ENCODE assay signal across 22 cellular contexts in the genomic region with DNA sequence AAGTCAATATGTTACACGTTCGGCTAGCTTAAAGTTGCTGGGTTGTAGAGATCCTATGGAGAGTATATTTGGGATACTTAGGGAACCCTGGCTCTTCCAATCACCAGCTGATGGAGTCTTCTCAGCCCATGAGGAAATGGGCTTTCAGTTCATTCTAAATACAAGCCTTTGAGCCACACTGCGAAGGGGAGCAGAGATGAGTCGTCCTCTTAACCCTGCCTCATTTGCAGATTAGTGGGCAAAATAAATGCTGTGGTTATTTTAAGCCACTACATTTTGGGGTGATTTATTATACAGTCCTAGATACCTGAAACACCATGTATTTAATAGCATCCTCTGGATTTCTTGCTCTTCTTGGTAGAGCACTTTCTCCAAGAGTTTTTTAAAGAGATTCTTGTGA. TPM values are rescaled to one million over a fixed set of nuclear protein-coding genes. Genes with fewer than 3 reads are reported as not detected.
DNase-seq lines count a peak whose midpoint lies in the region; ATAC-seq and TF ChIP-seq lines count a peak whose summit lies in the region.
"Had no signal": no experiment of that assay in that cellular context is flagged by ENCODE, and none has a peak within 500 bp of the region (broad histone marks: within the 10 kb centered on the region; RNA-seq: fewer than 3 reads in every experiment).

No MANE protein-coding gene starts in this region.

- H3K4me2 ChIP-seq in GM23338, result no peak overlapping the region

- H3K4me3 ChIP-seq in GM23338, result no peak overlapping the region
- H3K4me3 ChIP-seq in SJSA1, result no peak overlapping the region

- no peak overlapping the region for H3K27ac Mint-ChIP-seq in GM23338
- H3K27ac Mint-ChIP-seq: CD8-positive, alpha-beta T cell; T-cell had no signal

- no peaks in the 10 kb centered on the region for H3K27me3 ChIP-seq in GM23338 (ENCODE audit: insufficient read depth)
- no peaks in the 10 kb centered on the region for H3K27me3 ChIP-seq in SJSA1 (replicated peaks)

- H3K9me3 ChIP-seq in SJSA1 (replicated peaks), result no peaks in the 10 kb centered on the region

- H3F3A ChIP-seq in GM23338 (replicated peaks; ENCODE audit: low read depth), result no peaks in the 10 kb centered on the region

- TF ChIP-seq CTCF in GM23338 (conservative IDR thresholded peaks at IDR 0.05; ENCODE audit: low read depth in 2 of 2), result no peak

- peaks cover 3% of the 10 kb centered on the region; the same call in 1 of the 2 replicates for H3K9me2 ChIP-seq in GM23338 (ENCODE audit: insufficient read depth)

- H3K27ac ChIP-seq in GM23338 (ENCODE audit: low read depth) (no peak overlapping the region), SJSA1 (peak overlapping the region; percentile 77)
- H3K27ac ChIP-seq: HL-60 had no signal

- ATAC-seq in GM23338, result no peak
- ATAC-seq in left lobe of liver, result no peak
- no peak for ATAC-seq in HG03460 (IDR thresholded peaks at IDR 0.05; ENCODE audit: unreplicated experiment)
- ATAC-seq in HG02852 (IDR thresholded peaks at IDR 0.05; ENCODE audit: unreplicated experiment), result no peak
- ATAC-seq: CD8-positive, alpha-beta T cell; T-cell had no signal

- no peaks in the 10 kb centered on the region for H4K20me1 ChIP-seq in GM23338 (replicated peaks; ENCODE audit: insufficient read depth)

- H3K36me3 Mint-ChIP-seq in GM23338 (ENCODE audit: low read depth), result no peaks in the 10 kb centered on the region
- H3K36me3 Mint-ChIP-seq: CD8-positive, alpha-beta T cell; T-cell had no signal

- peak; percentile 23 for DNase-seq in A172 (ENCODE audit: low spot score)
- no peak for DNase-seq in GM23338 (ENCODE audit: low spot score)
- no peak for DNase-seq in SJSA1 (ENCODE audit: low read depth in 1 of 2, low spot score in 2 of 2)
- DNase-seq in iris pigment epithelial cell (ENCODE audit: low read depth), result peak; percentile 24
- DNase-seq in GM19238 (ENCODE audit: insufficient read length, low spot score), result no peak
- no peak for DNase-seq in left lobe of liver (ENCODE audit: low spot score)
- DNase-seq: 8988T; Calu3; CD8-positive, alpha-beta T cell; GOT3; MM.1S; NCI-H1092 treated with DMSO at 0.1 percent for 48 hours; NCI-H2081; NCI-H2171 treated with DMSO at 0.1 percent for 48 hours; NCI-H446 treated with DMSO at 0.1 percent for 48 hours; RPMI8226; SHP77 treated with DMSO at 0.1 percent for 48 hours; T-cell had no signal

- peaks cover 2% of the 10 kb centered on the region for H3K27me3 Mint-ChIP-seq in GM23338 (ENCODE audit: insufficient read depth, low read depth, poor library complexity)

- H3K9me3 Mint-ChIP-seq in GM23338, result no peaks in the 10 kb centered on the region

- no peaks in the 10 kb centered on the region for H3K36me3 ChIP-seq in GM23338 (ENCODE audit: insufficient read depth)
- no peaks in the 10 kb centered on the region for H3K36me3 ChIP-seq in SJSA1

- peak overlapping the region; percentile 57; the same call in 1 of the 2 replicates for H2AFZ ChIP-seq in GM23338

- H3K4me1 ChIP-seq in GM23338 (ENCODE audit: insufficient read depth) (no peaks in the 10 kb centered on the region), SJSA1 (replicated peaks) (peaks cover 33% of the 10 kb centered on the region)

- H3K79me2 ChIP-seq in GM23338 (replicated peaks; ENCODE audit: insufficient read depth), result no peaks in the 10 kb centered on the region

- peaks cover 4% of the 10 kb centered on the region; the same call in 2 of the 3 replicates for H3K4me1 Mint-ChIP-seq in GM23338
- H3K4me1 Mint-ChIP-seq: T-cell had no signal

- no peak overlapping the region for H3K4me3 Mint-ChIP-seq in GM23338
- H3K4me3 Mint-ChIP-seq: CD8-positive, alpha-beta T cell; T-cell had no signal

TF ChIP-seq in GM23338, 12 proteins besides CTCF, POLR2A, EP300 and RAD21 (continues in another document):
- TF ChIP-seq EZH2 (IDR thresholded peaks at IDR 0.05; ENCODE audit: low read depth, unreplicated experiment) (no peak), POLR2AphosphoS5 (IDR thresholded peaks at IDR 0.05; ENCODE audit: low read depth) (no peak), ZNF114 (CRISPR knock-in tag; IDR thresholded peaks at IDR 0.05) (no peak), ZNF331 (CRISPR knock-in tag; IDR thresholded peaks at IDR 0.05; ENCODE audit: low read depth) (no peak), JUNB (IDR thresholded peaks at IDR 0.05; ENCODE audit: unreplicated experiment) (no peak), CREB1 (CRISPR knock-in tag; IDR thresholded peaks at IDR 0.05; ENCODE audit: low read depth) (no peak), EZH2phosphoT487 (IDR thresholded peaks at IDR 0.05; ENCODE audit: unreplicated experiment) (no peak)
- TF ChIP-seq, protein P1, sequence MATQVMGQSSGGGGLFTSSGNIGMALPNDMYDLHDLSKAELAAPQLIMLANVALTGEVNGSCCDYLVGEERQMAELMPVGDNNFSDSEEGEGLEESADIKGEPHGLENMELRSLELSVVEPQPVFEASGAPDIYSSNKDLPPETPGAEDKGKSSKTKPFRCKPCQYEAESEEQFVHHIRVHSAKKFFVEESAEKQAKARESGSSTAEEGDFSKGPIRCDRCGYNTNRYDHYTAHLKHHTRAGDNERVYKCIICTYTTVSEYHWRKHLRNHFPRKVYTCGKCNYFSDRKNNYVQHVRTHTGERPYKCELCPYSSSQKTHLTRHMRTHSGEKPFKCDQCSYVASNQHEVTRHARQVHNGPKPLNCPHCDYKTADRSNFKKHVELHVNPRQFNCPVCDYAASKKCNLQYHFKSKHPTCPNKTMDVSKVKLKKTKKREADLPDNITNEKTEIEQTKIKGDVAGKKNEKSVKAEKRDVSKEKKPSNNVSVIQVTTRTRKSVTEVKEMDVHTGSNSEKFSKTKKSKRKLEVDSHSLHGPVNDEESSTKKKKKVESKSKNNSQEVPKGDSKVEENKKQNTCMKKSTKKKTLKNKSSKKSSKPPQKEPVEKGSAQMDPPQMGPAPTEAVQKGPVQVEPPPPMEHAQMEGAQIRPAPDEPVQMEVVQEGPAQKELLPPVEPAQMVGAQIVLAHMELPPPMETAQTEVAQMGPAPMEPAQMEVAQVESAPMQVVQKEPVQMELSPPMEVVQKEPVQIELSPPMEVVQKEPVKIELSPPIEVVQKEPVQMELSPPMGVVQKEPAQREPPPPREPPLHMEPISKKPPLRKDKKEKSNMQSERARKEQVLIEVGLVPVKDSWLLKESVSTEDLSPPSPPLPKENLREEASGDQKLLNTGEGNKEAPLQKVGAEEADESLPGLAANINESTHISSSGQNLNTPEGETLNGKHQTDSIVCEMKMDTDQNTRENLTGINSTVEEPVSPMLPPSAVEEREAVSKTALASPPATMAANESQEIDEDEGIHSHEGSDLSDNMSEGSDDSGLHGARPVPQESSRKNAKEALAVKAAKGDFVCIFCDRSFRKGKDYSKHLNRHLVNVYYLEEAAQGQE (IDR thresholded peaks at IDR 0.05; ENCODE audit: unreplicated experiment), result no peak
- TF ChIP-seq, protein P2, sequence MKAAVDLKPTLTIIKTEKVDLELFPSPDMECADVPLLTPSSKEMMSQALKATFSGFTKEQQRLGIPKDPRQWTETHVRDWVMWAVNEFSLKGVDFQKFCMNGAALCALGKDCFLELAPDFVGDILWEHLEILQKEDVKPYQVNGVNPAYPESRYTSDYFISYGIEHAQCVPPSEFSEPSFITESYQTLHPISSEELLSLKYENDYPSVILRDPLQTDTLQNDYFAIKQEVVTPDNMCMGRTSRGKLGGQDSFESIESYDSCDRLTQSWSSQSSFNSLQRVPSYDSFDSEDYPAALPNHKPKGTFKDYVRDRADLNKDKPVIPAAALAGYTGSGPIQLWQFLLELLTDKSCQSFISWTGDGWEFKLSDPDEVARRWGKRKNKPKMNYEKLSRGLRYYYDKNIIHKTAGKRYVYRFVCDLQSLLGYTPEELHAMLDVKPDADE (IDR thresholded peaks at IDR 0.05), result no peak

RNA-seq across cellular contexts. Expression of a gene that starts 19.0 kb away (rescaled TPM):
- 0.05 and 1.1 TPM in 2 replicates for total RNA-seq in A172 (2014; rRNA removed; shearing (Covaris generic))
- not detected in 2 replicates for total RNA-seq in GM23338 (2014; rRNA removed; shearing (Covaris generic))
- 0.21 TPM in 1 of 2 replicates, not detected in the other for polyA plus RNA-seq in GM23338 (2016; fragmentation: Nextera tagmentation; extraction: Ambion mirVana)
- total RNA-seq in SJSA1 (2014; rRNA removed; shearing (Covaris generic)), result 11.0 and 15.1 TPM in 2 replicates
- total RNA-seq in left lobe of liver, result 8.9 TPM
- total RNA-seq: HT1080 had no signal

Comparison
In these comparisons a context has a peak if more than half of its experiments do, and no peak if none do; other contexts are left out.
1. DNase-seq: peak in A172 (single experiment) and iris pigment epithelial cell (single experiment); none in GM23338 (single experiment), SJSA1 (0 of 2), GM19238 (single experiment) and left lobe of liver (single experiment).